ENCODE assay signal across 9 cellular contexts in the genomic region with DNA sequence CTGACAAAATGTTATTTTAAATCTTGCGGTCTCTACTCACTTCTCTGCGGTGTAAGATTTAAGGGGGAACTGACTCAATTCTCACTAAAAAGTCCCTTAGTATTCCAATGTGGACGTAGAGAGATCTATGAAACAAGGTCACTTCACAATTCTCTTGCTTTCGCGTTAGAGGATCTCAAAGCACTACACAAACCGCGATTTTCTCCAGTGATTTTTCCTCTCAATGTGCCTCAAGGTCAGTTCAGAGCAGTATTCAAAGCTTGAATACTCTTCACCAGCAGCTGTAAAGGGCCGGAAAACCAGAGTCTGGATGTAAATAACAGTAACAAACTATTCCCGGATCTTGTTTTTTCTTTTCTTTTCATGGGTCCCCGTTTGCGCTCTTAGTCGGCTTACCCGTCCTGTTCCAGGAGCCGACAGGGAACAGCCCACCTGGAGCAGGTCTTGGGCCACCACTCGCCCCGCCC.
DNase-seq lines count a peak whose midpoint lies in the region; ATAC-seq and TF ChIP-seq lines count a peak whose summit lies in the region.
"Had no signal": no experiment of that assay in that cellular context is flagged by ENCODE, and none has a peak within 500 bp of the region (broad histone marks: within the 10 kb centered on the region; RNA-seq: fewer than 3 reads in every experiment).

No MANE protein-coding gene starts in this region.

- peak overlapping the region; percentile 47 to 62 (median 59) for H3K4me3 ChIP-seq in right lobe of liver
- peak overlapping the region; percentile 90 for H3K4me3 ChIP-seq in thoracic aorta
- H3K4me3 ChIP-seq: BLaER1 treated with 17β-estradiol and CSF1 and Interleukin-3, amounts not matched to agents 10 nM and 100 nM had no signal

- no peaks in the 10 kb centered on the region for H3K36me3 ChIP-seq in right lobe of liver
- no peaks in the 10 kb centered on the region for H3K36me3 ChIP-seq in thoracic aorta
- H3K36me3 ChIP-seq: BLaER1 treated with 17β-estradiol and CSF1 and Interleukin-3, amounts not matched to agents 10 nM and 100 nM had no signal

- intact Hi-C loops in right lobe of liver (cut with DNase I), result loop anchor here in 1 of 2 donors (10.0 kb wide), 1 partner anchor 534 kb away; no protein-coding TSS in a partner anchor

- H3K9me3 ChIP-seq in right lobe of liver (no peaks in the 10 kb centered on the region), thoracic aorta (no peaks in the 10 kb centered on the region)

- TF ChIP-seq CTCF in right lobe of liver (IDR thresholded peaks at IDR 0.05), result no peak
- TF ChIP-seq CTCF in thoracic aorta (IDR thresholded peaks at IDR 0.05), result no peak

- no peak for TF ChIP-seq POLR2A in right lobe of liver (IDR thresholded peaks at IDR 0.05)

- DNase-seq in NCI-H1105 (lab: John Stamatoyannopoulos, UW), result peak; percentile 41
- no peak for DNase-seq in NCI-H1105 treated with DMSO at 0.1 percent for 48 hours (lab: John Stamatoyannopoulos, UW)
- peak; percentile 75 for DNase-seq in cerebellar cortex (ENCODE audit: low spot score)
- DNase-seq in right lobe of liver, result peak in 1 of 3 donors; percentile 58
- no peak for DNase-seq in thoracic aorta (ENCODE audit: low spot score)
- no peak for DNase-seq in NCI-H2029 (lab: John Stamatoyannopoulos, UW)
- no peak for DNase-seq in 8988T

- H3K27me3 ChIP-seq in right lobe of liver (no peaks in the 10 kb centered on the region), thoracic aorta (replicated peaks; ENCODE audit: insufficient read depth) (no peaks in the 10 kb centered on the region)

- ATAC-seq in right lobe of liver (no peak), thoracic aorta (ENCODE audit: insufficient number of reproducible peaks, low FRiP score, low read depth) (no peak), GM18909 (IDR thresholded peaks at IDR 0.05; ENCODE audit: poor library complexity, unreplicated experiment) (no peak)

- WGBS in right lobe of liver (ENCODE audit: insufficient coverage, low coverage, low lambda C conversion rate, missing lambda C conversion rate), result 6% methylated on average over 16 of the region's 16 CpGs

- H3K4me1 ChIP-seq in right lobe of liver (peaks cover 0 to 25% (median 2%) of the 10 kb centered on the region in 4 donors), thoracic aorta (ENCODE audit: control insufficient read depth in 1 of 2, low read depth in 2 of 2) (peaks cover 6 to 19% of the 10 kb centered on the region in 2 donors)
- H3K4me1 ChIP-seq: BLaER1 treated with 17β-estradiol and CSF1 and Interleukin-3, amounts not matched to agents 10 nM and 100 nM had no signal

- H3K27ac ChIP-seq in right lobe of liver, result peak overlapping the region in 1 of 3 donors; percentile 32
- peak overlapping the region in 1 of 2 donors; percentile 79 for H3K27ac ChIP-seq in thoracic aorta
- H3K27ac ChIP-seq: BLaER1 treated with 17β-estradiol and CSF1 and Interleukin-3, amounts not matched to agents 10 nM and 100 nM had no signal

Comparison
In these comparisons a context has a peak if more than half of its experiments do, and no peak if none do; other contexts are left out.
1. DNase-seq: peak in NCI-H1105 (single experiment) and cerebellar cortex (single experiment); none in NCI-H1105 treated with DMSO at 0.1 percent for 48 hours (single experiment), thoracic aorta (single experiment), NCI-H2029 (single experiment) and 8988T (single experiment).